ENCODE assay signal across 8 cellular contexts in genomic region chr22:20530368-20531153, GRCh38. TPM values are rescaled to one million over a fixed set of nuclear protein-coding genes. Genes with fewer than 3 reads are reported as not detected.
A peak's percentile ranks its signal among the peaks of the same experiment; 100 is the strongest.
DNase-seq lines count a peak whose midpoint lies in the region; FAIRE-seq and TF ChIP-seq lines count a peak whose summit lies in the region.

No MANE protein-coding gene starts in this region.

- H3K27ac ChIP-seq in HEK293 (ENCODE audit: extremely low read depth, low read depth, low read length) (peak overlapping the region; percentile 65), ascending aorta (peak overlapping the region; percentile 86 to 94), keratinocyte (ENCODE audit: control insufficient read depth, insufficient read depth, low read length) (peak overlapping the region; percentile 96), temporal lobe (ENCODE audit: low read depth, low read length) (peak overlapping the region; percentile 63)

- H3K4me3 ChIP-seq in HEK293 (ENCODE audit: low read depth, low read length) = no peak overlapping the region
- no peak overlapping the region for H3K4me3 ChIP-seq in ascending aorta
- H3K4me3 ChIP-seq in keratinocyte (ENCODE audit: control insufficient read depth in 2 of 3, extremely low read depth in 1 of 3, insufficient read depth in 2 of 3, low read depth in 1 of 3, low read length in 3 of 3) = peak overlapping the region in 2 of 3 experiments; percentile 31 to 37

- peak overlapping the region; percentile 86 for H3K9ac ChIP-seq in keratinocyte (ENCODE audit: control insufficient read depth, extremely low read depth, insufficient read depth, low read length)

- TF ChIP-seq CTCF in HEK293 (tag by site-specific recombination; IDR thresholded peaks at IDR 0.05) (no peak), ascending aorta (IDR thresholded peaks at IDR 0.05) (no peak), keratinocyte (optimal IDR thresholded peaks at IDR 0.05 in 1 of 3, IDR thresholded peaks at IDR 0.05 in 1 of 3, conservative IDR thresholded peaks at IDR 0.05 in 1 of 3; ENCODE audit: extremely low read depth in 1 of 3, insufficient read depth in 2 of 3, low read length in 3 of 3) (peak in 2 of 3 experiments; percentile 39 to 53)

- H3K79me2 ChIP-seq in keratinocyte (ENCODE audit: control insufficient read depth, insufficient read depth, low read length) = peaks cover 64% of the 10 kb centered on the region

- dilution Hi-C loops in keratinocyte (cut with MboI; ENCODE audit: extremely low pct_ligation_motif_present, low sequenced_read_pairs) = no loop called here

- intact Hi-C loops in ascending aorta (cut with DNase I) = loop anchor here (1.0 to 2.0 kb wide), 3 partner anchors 21 to 40 kb away; no protein-coding TSS in a partner anchor

- DNase-seq in ascending aorta (ENCODE audit: low spot score in 2 of 2) = no peak
- peak; percentile 90 for DNase-seq in keratinocyte (ENCODE audit: low read depth, low spot score)
- no peak for DNase-seq in cortex of kidney (lab: John Stamatoyannopoulos, UW)
- DNase-seq in NCI-H2196 treated with DMSO at 0.1 percent for 48 hours (lab: John Stamatoyannopoulos, UW; ENCODE audit: unreplicated experiment) = no peak
- no peak for DNase-seq in mesenteric fat pad (ENCODE audit: low spot score)
- no peak for DNase-seq in stimulated activated CD4-positive, alpha-beta T cell treated with anti-CD3 and anti-CD28 coated beads, Interleukin-12 subunit alpha, Interleukin-12 subunit beta, amount 100 ng/mL, for 4 hours

- POLR2A ChIA-PET in HEK293 (lab: Yijun Ruan, JAX) = interaction anchor here (0.7 to 1.8 kb wide), 6 partner anchors 8 to 224 kb away, joined by 3 to 11 read pairs (median 6); partner anchors contain the start of gene MED15

- H3K27me3 ChIP-seq in ascending aorta (no peaks in the 10 kb centered on the region), keratinocyte (ENCODE audit: control insufficient read depth, extremely low read depth, insufficient read depth, low read length) (no peaks in the 10 kb centered on the region)

- FAIRE-seq in keratinocyte (lab: Jason Lieb, UNC) = peak; percentile 91

- H3K4me1 ChIP-seq in HEK293 (ENCODE audit: control insufficient read depth, insufficient read depth, low read length) (peaks cover 18% of the 10 kb centered on the region), ascending aorta (peaks cover 29 to 44% of the 10 kb centered on the region in 2 donors), keratinocyte (ENCODE audit: control insufficient read depth, extremely low read depth, insufficient read depth, low read length) (peaks cover 70% of the 10 kb centered on the region)

- H3K36me3 ChIP-seq in HEK293 (ENCODE audit: control insufficient read depth in 2 of 2, insufficient read depth in 1 of 2, low read length in 2 of 2) = peaks cover 0 to 31% of the 10 kb centered on the region in 2 experiments; a peak in 2 of 3 replicates
- H3K36me3 ChIP-seq in ascending aorta = peaks cover 9 to 14% of the 10 kb centered on the region in 2 donors
- H3K36me3 ChIP-seq in keratinocyte (ENCODE audit: control insufficient read depth in 2 of 2, extremely low read depth in 1 of 2, insufficient read depth in 2 of 2, low read length in 2 of 2) = peaks cover 14 to 31% of the 10 kb centered on the region in 2 experiments

- CTCF ChIA-PET in HEK293 (lab: Yijun Ruan, JAX) = interaction anchor here (0.6 to 4.2 kb wide), 9 partner anchors 17 to 1791 kb away, joined by 3 to 40 read pairs (median 3); no protein-coding TSS in a partner anchor

- peaks cover 4% of the 10 kb centered on the region for H3K9me1 ChIP-seq in keratinocyte (ENCODE audit: control insufficient read depth, extremely low read depth, insufficient read depth, low read length)

- no peaks in the 10 kb centered on the region for H4K20me1 ChIP-seq in keratinocyte (ENCODE audit: control insufficient read depth, extremely low read depth, insufficient read depth, low read length)

- peak overlapping the region; percentile 59 for H3K4me2 ChIP-seq in keratinocyte (ENCODE audit: control insufficient read depth, extremely low read depth, insufficient read depth, low read depth, low read length)

- no peak overlapping the region for H2AFZ ChIP-seq in keratinocyte (ENCODE audit: control insufficient read depth, low read length)

- H3K9me3 ChIP-seq in HEK293 (ENCODE audit: control insufficient read depth, insufficient read depth, low read depth, low read length) (no peaks in the 10 kb centered on the region), ascending aorta (no peaks in the 10 kb centered on the region), keratinocyte (ENCODE audit: control insufficient read depth, low read depth, low read length) (no peaks in the 10 kb centered on the region)

TF ChIP-seq in HEK293, 187 proteins besides CTCF, POLR2A, EP300 and RAD21 (continues in another document):
- no peak for TF ChIP-seq ZNF324 (tag by site-specific recombination; IDR thresholded peaks at IDR 0.05)
- no peak for TF ChIP-seq ZNF473 (tag by site-specific recombination; IDR thresholded peaks at IDR 0.05)
- no peak for TF ChIP-seq ZNF112 (tag by site-specific recombination; IDR thresholded peaks at IDR 0.05)
- TF ChIP-seq BCL11A (tag by site-specific recombination; IDR thresholded peaks at IDR 0.05; ENCODE audit: low read depth) = no peak
- no peak for TF ChIP-seq ZNF791 (tag by site-specific recombination; IDR thresholded peaks at IDR 0.05)
- TF ChIP-seq ZNF391 (tag by site-specific recombination; IDR thresholded peaks at IDR 0.05; ENCODE audit: borderline replicate concordance, low read depth) = no peak
- no peak for TF ChIP-seq ZNF175 (tag by site-specific recombination; IDR thresholded peaks at IDR 0.05)
- TF ChIP-seq ZNF18 (tag by site-specific recombination; IDR thresholded peaks at IDR 0.05) = 0 out of 2 replicates have a peak, but pooled peaks have one; percentile 30
- peak; percentile 97 for TF ChIP-seq KLF1 (tag by site-specific recombination; IDR thresholded peaks at IDR 0.05)
- no peak for TF ChIP-seq TCF7L2 (IDR thresholded peaks at IDR 0.05; ENCODE audit: borderline replicate concordance, low read depth, low read length)
- TF ChIP-seq PATZ1 (tag by site-specific recombination; IDR thresholded peaks at IDR 0.05) = peak; percentile 65
- no peak for TF ChIP-seq ZNF610 (tag by site-specific recombination; IDR thresholded peaks at IDR 0.05; ENCODE audit: borderline replicate concordance)
- TF ChIP-seq KLF17 (tag by site-specific recombination; IDR thresholded peaks at IDR 0.05) = peak; percentile 86

RNA-seq across cellular contexts. Expression of gene MED15, which starts 23.2 kb away (rescaled TPM):
- total RNA-seq in ascending aorta (204 TPM), temporal lobe (12.5 TPM), mesenteric fat pad (104 TPM)
- polyA plus RNA-seq in keratinocyte = 24.9 to 51.4 TPM (median 29.2 TPM) in 3 replicates
- 65.8 TPM for polyA plus RNA-seq in keratinocyte (2011; ENCODE audit: low read depth)
- polyA plus RNA-seq in keratinocyte (2011; cell fraction: cytosol; rRNA removed) = 22.9 and 50.3 TPM in 2 replicates
- 100 and 122 TPM in 2 replicates for polyA plus RNA-seq in keratinocyte (2011; cell fraction: nucleus; rRNA removed)
- polyA plus RNA-seq in keratinocyte (2012; ENCODE audit: low replicate concordance) = 47.2 and 78.2 TPM in 2 replicates
- 63.9 to 128 TPM (median 69.3 TPM) in 3 replicates for polyA minus RNA-seq in keratinocyte
- 86.5 TPM for polyA minus RNA-seq in keratinocyte (2011; cell fraction: cytosol; rRNA and poly(A)+ RNA removed)
- 121 and 126 TPM in 2 replicates for polyA minus RNA-seq in keratinocyte (2011; cell fraction: nucleus; rRNA and poly(A)+ RNA removed)

RNA-seq across cellular contexts. Expression of gene KLHL22, which starts 35.0 kb away (rescaled TPM):
- total RNA-seq in ascending aorta = 63.8 TPM
- 9.3 to 16.6 TPM (median 10.0 TPM) in 3 replicates for polyA plus RNA-seq in keratinocyte
- 0.97 TPM for polyA plus RNA-seq in keratinocyte (2011; ENCODE audit: low read depth)
- polyA plus RNA-seq in keratinocyte (2011; cell fraction: cytosol; rRNA removed) = 6.4 and 7.8 TPM in 2 replicates
- polyA plus RNA-seq in keratinocyte (2011; cell fraction: nucleus; rRNA removed) = 20.6 and 24.4 TPM in 2 replicates
- polyA plus RNA-seq in keratinocyte (2012; ENCODE audit: low replicate concordance) = 5.7 and 8.2 TPM in 2 replicates
- polyA minus RNA-seq in keratinocyte = 12.4 to 25.5 TPM (median 15.5 TPM) in 3 replicates
- polyA minus RNA-seq in keratinocyte (2011; cell fraction: cytosol; rRNA and poly(A)+ RNA removed) = 9.2 TPM
- polyA minus RNA-seq in keratinocyte (2011; cell fraction: nucleus; rRNA and poly(A)+ RNA removed) = 9.4 and 16.4 TPM in 2 replicates
- 42.0 TPM for total RNA-seq in temporal lobe
- 24.9 TPM for total RNA-seq in mesenteric fat pad

Comparison
In these comparisons a context has a peak if more than half of its experiments do, and no peak if none do; other contexts are left out.
1. H3K4me3 ChIP-seq: peak in keratinocyte (2 of 3); none in HEK293 (single experiment) and ascending aorta (0 of 2).
2. CTCF ChIP-seq: peak in keratinocyte (2 of 3); none in HEK293 (single experiment) and ascending aorta (0 of 3).
3. Peak in every context shown above with its lines, with median percentiles within 50 percentile points of each other: H3K27ac ChIP-seq.